Comparison of ENCODE assay signal across 24 cellular contexts in genomic region chr2:139162957-139163356, GRCh38.
DNase-seq lines count a peak whose midpoint lies in the region; ATAC-seq, FAIRE-seq and TF ChIP-seq lines count a peak whose summit lies in the region.
"Had no signal": no experiment of that assay in that cellular context is flagged by ENCODE, and none has a peak within 500 bp of the region (broad histone marks: within the 10 kb centered on the region; RNA-seq: fewer than 3 reads in every experiment).

No MANE protein-coding gene starts in this region.

- no peak overlapping the region for H4K8ac ChIP-seq in IMR-90 (ENCODE audit: low read depth in 2 of 2, low read length in 2 of 2)
- H4K8ac ChIP-seq in mesenchymal stem cell (ENCODE audit: low read length) = no peak overlapping the region

- TF ChIP-seq POLR2A in HepG2 (IDR thresholded peaks at IDR 0.05; ENCODE audit: insufficient read depth in 1 of 2, low read depth in 2 of 2, low read length in 2 of 2) = no peak
- no peak for TF ChIP-seq POLR2A in right lobe of liver (IDR thresholded peaks at IDR 0.05)
- TF ChIP-seq POLR2A in IMR-90 (IDR thresholded peaks at IDR 0.05; ENCODE audit: low read depth, low read length) = no peak

- TF ChIP-seq CTCF in HepG2 (CRISPR knock-in tag; IDR thresholded peaks at IDR 0.05) (no peak), right lobe of liver (IDR thresholded peaks at IDR 0.05) (no peak), IMR-90 (conservative IDR thresholded peaks at IDR 0.05; ENCODE audit: low read depth, low read length) (no peak)

- no peak for FAIRE-seq in HepG2 (lab: Jason Lieb, UNC)
- FAIRE-seq: GM12878, GM12892, GM18507 had no signal

- no peaks in the 10 kb centered on the region for H3K4me1 ChIP-seq in HepG2 (ENCODE audit: insufficient read depth, low read length)
- H3K4me1 ChIP-seq in right lobe of liver = no peaks in the 10 kb centered on the region
- no peaks in the 10 kb centered on the region for H3K4me1 ChIP-seq in IMR-90 (ENCODE audit: control insufficient read depth, insufficient read depth, low read length)
- H3K4me1 ChIP-seq in mesenchymal stem cell (ENCODE audit: control insufficient read depth, insufficient read depth, low read depth, low read length) = no peaks in the 10 kb centered on the region
- H3K4me1 ChIP-seq: BE2C had no signal

- no peaks in the 10 kb centered on the region for H3K79me1 ChIP-seq in IMR-90 (ENCODE audit: low read depth in 1 of 2, low read length in 2 of 2)
- H3K79me1 ChIP-seq in mesenchymal stem cell (replicated peaks; ENCODE audit: low read length, poor library complexity, severe bottlenecking) = no peaks in the 10 kb centered on the region

- POLR2A ChIA-PET in HepG2 (lab: Yijun Ruan, JAX) = no interaction called here
- POLR2A ChIA-PET in IMR-90 (lab: Charles Lee; ENCODE audit: unreplicated experiment) = no interaction called here

- WGBS in HepG2 (ENCODE audit: low lambda C conversion rate) = 0% methylated on average over 1 of the region's 1 CpG
- 50% methylated on average over 1 of the region's 1 CpG for WGBS in right lobe of liver (ENCODE audit: insufficient coverage, low coverage, low lambda C conversion rate, missing lambda C conversion rate)
- WGBS in IMR-90 (ENCODE audit: extremely low coverage in 2 of 2, insufficient read length in 1 of 2), 2 experiments = no CpG with 5 or more reads among the region's 1 CpG
- WGBS in mesenchymal stem cell = no CpG with 5 or more reads among the region's 1 CpG

- ATAC-seq in HepG2 (no peak), right lobe of liver (no peak), IMR-90 (ENCODE audit: low read depth) (no peak)
- ATAC-seq: GM12878 had no signal

- H4K91ac ChIP-seq in IMR-90 (ENCODE audit: insufficient read depth, low read depth, low read length) (no peak overlapping the region), mesenchymal stem cell (ENCODE audit: low read length) (no peak overlapping the region)

- H3K27ac ChIP-seq in HepG2 (ENCODE audit: extremely low read length, insufficient read depth, low read length) (no peak overlapping the region), right lobe of liver (no peak overlapping the region), IMR-90 (ENCODE audit: insufficient read depth, low read length) (no peak overlapping the region), mesenchymal stem cell (ENCODE audit: low read length, poor library complexity, severe bottlenecking) (no peak overlapping the region)
- H3K27ac ChIP-seq: 22Rv1, BLaER1 had no signal

- H2BK15ac ChIP-seq in IMR-90 (ENCODE audit: low read depth, low read length) (no peak overlapping the region), mesenchymal stem cell (ENCODE audit: low read depth, poor library complexity, severe bottlenecking) (no peak overlapping the region)

- BruUV-seq in HepG2 (replicated peaks; lab: Mats Ljungman, UMichigan) = no TSS peak
- BruUV-seq in IMR-90 (replicated peaks; lab: Mats Ljungman, UMichigan) = no TSS peak

- H2BK20ac ChIP-seq in IMR-90 (ENCODE audit: low read depth, low read length) = no peak overlapping the region

- no peaks in the 10 kb centered on the region for H3K36me3 ChIP-seq in HepG2 (replicated peaks in 1 of 2; ENCODE audit: control insufficient read depth in 1 of 2, insufficient read depth in 2 of 2, low read length in 2 of 2)
- no peaks in the 10 kb centered on the region for H3K36me3 ChIP-seq in right lobe of liver
- no peaks in the 10 kb centered on the region for H3K36me3 ChIP-seq in IMR-90 (ENCODE audit: control insufficient read depth, insufficient read depth, low read length)
- no peaks in the 10 kb centered on the region for H3K36me3 ChIP-seq in mesenchymal stem cell (ENCODE audit: control insufficient read depth in 1 of 2, insufficient read depth in 2 of 2, low read depth in 1 of 2, low read length in 2 of 2)
- H3K36me3 ChIP-seq: BE2C, BLaER1 had no signal

- no peak overlapping the region for H3K9ac ChIP-seq in HepG2 (ENCODE audit: insufficient read depth, low read depth, low read length)
- no peak overlapping the region for H3K9ac ChIP-seq in IMR-90 (ENCODE audit: low read depth, low read length)
- H3K9ac ChIP-seq in mesenchymal stem cell (ENCODE audit: low read length) = no peak overlapping the region
- H3K9ac ChIP-seq: BLaER1 had no signal

- H3K18ac ChIP-seq in IMR-90 (ENCODE audit: low read depth, low read length) (no peak overlapping the region), mesenchymal stem cell (ENCODE audit: low read depth in 1 of 2, low read length in 2 of 2) (no peak overlapping the region)

- CTCF ChIA-PET in HepG2 (lab: Yijun Ruan, JAX; ENCODE audit: low intra/inter-chr PET ratio, low total read pairs) (no interaction called here), IMR-90 (lab: Yijun Ruan, JAX) (no interaction called here)

- TF ChIP-seq RAD21 in HepG2 (CRISPR knock-in tag; IDR thresholded peaks at IDR 0.05) = no peak
- no peak for TF ChIP-seq RAD21 in IMR-90 (IDR thresholded peaks at IDR 0.05; ENCODE audit: low read length)

- H2AK9ac ChIP-seq in IMR-90 (replicated peaks; ENCODE audit: low read depth, low read length, poor library complexity) = no peak overlapping the region

- H3K79me2 ChIP-seq in HepG2 (ENCODE audit: insufficient read depth, low read length) = no peaks in the 10 kb centered on the region

- H3K9me3 ChIP-seq in HepG2 (ENCODE audit: low read length) (no peaks in the 10 kb centered on the region), right lobe of liver (no peaks in the 10 kb centered on the region), IMR-90 (ENCODE audit: control insufficient read depth, insufficient read depth, low read length) (peaks cover 2% of the 10 kb centered on the region; the same call in 1 of the 2 replicates), mesenchymal stem cell (ENCODE audit: control insufficient read depth, low read length) (no peaks in the 10 kb centered on the region)
- H3K9me3 ChIP-seq: BE2C, BLaER1 had no signal

- H4K20me1 ChIP-seq in HepG2 (ENCODE audit: insufficient read depth, low read length) = no peaks in the 10 kb centered on the region
- no peaks in the 10 kb centered on the region for H4K20me1 ChIP-seq in IMR-90 (ENCODE audit: insufficient read depth, low read length)
- H4K20me1 ChIP-seq: BLaER1 had no signal

- H3K4me2 ChIP-seq in HepG2 (ENCODE audit: low read depth, low read length) = no peak overlapping the region
- no peak overlapping the region for H3K4me2 ChIP-seq in IMR-90 (ENCODE audit: low read depth, low read length)
- no peak overlapping the region for H3K4me2 ChIP-seq in mesenchymal stem cell (ENCODE audit: low read length, poor library complexity, severe bottlenecking)
- H3K4me2 ChIP-seq: BLaER1 had no signal

- no peak overlapping the region for H2BK120ac ChIP-seq in IMR-90 (ENCODE audit: low read depth, low read length)
- no peak overlapping the region for H2BK120ac ChIP-seq in mesenchymal stem cell (ENCODE audit: low read depth, low read length)

- dilution Hi-C loops in IMR-90 (cut with HindIII; ENCODE audit: low sequenced_read_pairs, unreplicated experiment) = no loop called here

- no peak overlapping the region for H3K4me3 ChIP-seq in HepG2 (replicated peaks in 1 of 3; ENCODE audit: insufficient read depth in 1 of 3, low read depth in 2 of 3, low read length in 3 of 3)
- no peak overlapping the region for H3K4me3 ChIP-seq in right lobe of liver
- H3K4me3 ChIP-seq in IMR-90 (ENCODE audit: insufficient read depth, low read depth, low read length) = no peak overlapping the region
- H3K4me3 ChIP-seq in mesenchymal stem cell (ENCODE audit: insufficient read depth in 1 of 2, low read depth in 1 of 2, low read length in 2 of 2) = no peak overlapping the region
- H3K4me3 ChIP-seq: BLaER1, GM12878 had no signal

- H3K27me3 ChIP-seq in HepG2 (ENCODE audit: control insufficient read depth in 1 of 2, insufficient read depth in 2 of 2, low read length in 2 of 2) = no peaks in the 10 kb centered on the region
- H3K27me3 ChIP-seq in right lobe of liver = no peaks in the 10 kb centered on the region
- no peaks in the 10 kb centered on the region for H3K27me3 ChIP-seq in IMR-90 (ENCODE audit: control insufficient read depth, insufficient read depth, low read length)
- H3K27me3 ChIP-seq in mesenchymal stem cell (ENCODE audit: control insufficient read depth in 1 of 2, insufficient read depth in 1 of 2, low read length in 2 of 2) = no peaks in the 10 kb centered on the region
- H3K27me3 ChIP-seq: BE2C, BLaER1 had no signal

- H2BK12ac ChIP-seq in mesenchymal stem cell (ENCODE audit: low read length in 2 of 2) = no peak overlapping the region

- no peak for DNase-seq in HepG2 (ENCODE audit: low spot score)
- DNase-seq in right lobe of liver = no peak
- no peak for DNase-seq in IMR-90
- no peak for DNase-seq in hypothalamus (lab: John Stamatoyannopoulos, UW)
- DNase-seq in mesenchymal stem cell = no peak
- DNase-seq: ACHN; BE2C; C1 segment of cervical spinal cord; CD4-positive, alpha-beta memory T cell; CD4-positive, CD25-positive, alpha-beta regulatory T cell; CD8-positive, alpha-beta memory T cell; COR-L47; DMS 273 treated with DMSO at 0.1 percent for 48 hours; DMS153; DMS53; DMS79; DND-41; EL; GDM1 had no signal

- H2BK5ac ChIP-seq in IMR-90 (ENCODE audit: low read depth, low read length, poor library complexity, severe bottlenecking) (no peak overlapping the region), mesenchymal stem cell (ENCODE audit: low read depth, low read length, poor library complexity, severe bottlenecking) (no peak overlapping the region)

- TF ChIP-seq EP300 in HepG2 (IDR thresholded peaks at IDR 0.05; ENCODE audit: low read depth in 2 of 2, low read length in 2 of 2) (no peak), HepG2 (CRISPR knock-in tag; IDR thresholded peaks at IDR 0.05; ENCODE audit: borderline replicate concordance) (no peak)

- no peak overlapping the region for H4K5ac ChIP-seq in IMR-90 (ENCODE audit: low read depth, low read length)

- in situ Hi-C loops in HepG2 (cut with HindIII; ENCODE audit: extremely low pct_ligation_motif_present, low pct_unique_long_range_greater_than_20kb) (no loop called here), IMR-90 (cut with MboI; ENCODE audit: low sequenced_read_pairs) (no loop called here)

- H3K23ac ChIP-seq in IMR-90 (ENCODE audit: low read depth, low read length) (no peak overlapping the region), mesenchymal stem cell (ENCODE audit: low read length in 2 of 2) (no peak overlapping the region)

- no peak overlapping the region for H2AK5ac ChIP-seq in IMR-90 (ENCODE audit: low read depth, low read length)
- H2AK5ac ChIP-seq in mesenchymal stem cell (ENCODE audit: low read length, severe bottlenecking) = no peak overlapping the region

- H3K14ac ChIP-seq in IMR-90 (replicated peaks; ENCODE audit: low read depth, low read length) (no peak overlapping the region), mesenchymal stem cell (ENCODE audit: low read length in 2 of 2) (no peak overlapping the region)

- H3K4ac ChIP-seq in IMR-90 (ENCODE audit: low read depth, low read length) (no peak overlapping the region), mesenchymal stem cell (ENCODE audit: low read depth in 1 of 2, low read length in 2 of 2) (no peak overlapping the region)

- intact Hi-C loops in HepG2 (cut with micrococcal nuclease; ENCODE audit: unreplicated experiment) (no loop called here), right lobe of liver (cut with DNase I) (no loop called here), IMR-90 (cut with micrococcal nuclease) (no loop called here)

- H2AFZ ChIP-seq in HepG2 (ENCODE audit: low read length) (no peak overlapping the region), IMR-90 (replicated peaks; ENCODE audit: low read length, poor library complexity) (no peak overlapping the region), mesenchymal stem cell (ENCODE audit: low read depth, low read length) (no peak overlapping the region)

- H3K56ac ChIP-seq in IMR-90 (ENCODE audit: extremely low read depth, insufficient read depth, low read length) = no peak overlapping the region

- no peaks in the 10 kb centered on the region for H3K9me1 ChIP-seq in IMR-90 (ENCODE audit: insufficient read depth, low read length)
